In genomic region chr17:21434976-21435375, GRCh38 we compare ENCODE assay signal across 7 cellular contexts. TPM values are rescaled to one million over a fixed set of nuclear protein-coding genes. Genes with fewer than 3 reads are reported as not detected.
"Had no signal": no experiment of that assay in that cellular context is flagged by ENCODE, and none has a peak within 500 bp of the region (broad histone marks: within the 10 kb centered on the region; RNA-seq: fewer than 3 reads in every experiment).

No MANE protein-coding gene starts in this region.

RNA-seq across cellular contexts. Expression of gene KCNJ12, which starts 58.8 kb away (rescaled TPM):
- total RNA-seq: activated naive CD4-positive, alpha-beta T cell treated with anti-CD3 and anti-CD28 coated beads for 36 hours; activated naive CD4-positive, alpha-beta T cell treated with anti-CD3 and anti-CD28 coated beads, Interleukin-2, amount 50 U/mL, for 72 hours; activated naive CD8-positive, alpha-beta T cell treated with anti-CD3 and anti-CD28 coated beads for 36 hours; activated naive CD8-positive, alpha-beta T cell treated with anti-CD3 and anti-CD28 coated beads, Interleukin-2, amount 10 ng/mL, durations not matched to agents 7 days and 5 days; activated T-cell treated with anti-CD3 and anti-CD28 coated beads, Interleukin-2, amount 50 U/mL, for 72 hours; activated T-helper 1 cell treated with anti-CD3 and anti-CD28 coated beads, Interleukin-12 subunit alpha, Interleukin-12 subunit beta, Interleukin-2, Interleukin-4 antibody, amounts not matched to agents 30 ng/mL and 10 ng/mL and 1 ng/mL, durations not matched to agents 14 hours and 24 hours and 36 hours; activated T-helper 2 cell treated with anti-CD3 and anti-CD28 coated beads, Interferon-gamma antibody, Interleukin-2, Interleukin-4, amounts not matched to agents 10 μg/mL and 5 μg/mL and 100 μg/mL, durations not matched to agents 14 hours and 24 hours and 36 hours had no signal
